ENCODE assay signal across 9 cellular contexts in the genomic region with DNA sequence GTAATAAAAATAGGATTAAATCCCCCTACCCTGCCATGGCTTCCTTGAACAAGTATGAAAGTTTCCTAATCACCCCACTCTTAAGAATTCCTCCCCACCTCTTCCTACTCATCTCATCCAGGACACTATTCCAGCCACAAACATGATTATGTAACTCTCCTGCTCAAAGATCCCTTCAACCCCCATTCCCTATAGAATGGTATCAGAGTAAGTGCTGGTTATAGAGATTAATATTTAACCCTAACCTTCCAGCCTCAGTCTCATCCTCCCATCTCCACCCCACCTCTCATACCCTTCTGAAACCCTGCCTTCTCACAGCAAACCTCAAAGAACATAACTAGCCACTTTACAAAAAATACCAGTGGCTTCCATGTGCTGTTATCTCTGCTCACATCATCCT.
A peak's percentile ranks its signal among the peaks of the same experiment; 100 is the strongest.
DNase-seq lines count a peak whose midpoint lies in the region; ATAC-seq and TF ChIP-seq lines count a peak whose summit lies in the region.
"Had no signal": no experiment of that assay in that cellular context is flagged by ENCODE, and none has a peak within 500 bp of the region (broad histone marks: within the 10 kb centered on the region; RNA-seq: fewer than 3 reads in every experiment).

No MANE protein-coding gene starts in this region.

- no peak overlapping the region for H3K4me3 Mint-ChIP-seq in stimulated activated naive B cell treated with anti-CD40 and anti-IgM and Interleukin-4, amounts not matched to agents 10 μg/mL and 1 μg/mL and 100 μg/mL, for 72 hours

- in situ Hi-C loops in G401 (cut with HindIII; ENCODE audit: low sequenced_read_pairs): no loop called here

- H3K4me3 ChIP-seq in fibroblast of villous mesenchyme (ENCODE audit: low read depth, low read length): no peak overlapping the region

- H3K9me3 Mint-ChIP-seq in stimulated activated naive B cell treated with anti-CD40 and anti-IgM and Interleukin-4, amounts not matched to agents 10 μg/mL and 1 μg/mL and 100 μg/mL, for 72 hours: no peaks in the 10 kb centered on the region

- peak; percentile 48 for DNase-seq in fibroblast of villous mesenchyme (ENCODE audit: low read depth)
- DNase-seq in stimulated activated naive B cell treated with anti-CD40 and anti-IgM and Interleukin-4, amounts not matched to agents 10 μg/mL and 1 μg/mL and 100 μg/mL, for 72 hours: no peak
- no peak for DNase-seq in G401 (ENCODE audit: low spot score)
- DNase-seq in NCI-H1694 (lab: John Stamatoyannopoulos, UW): no peak
- DNase-seq: NCI-H524 treated with DMSO at 0.1 percent for 48 hours had no signal

- peaks cover 20 to 30% of the 10 kb centered on the region in 2 donors for H3K4me1 Mint-ChIP-seq in stimulated activated naive B cell treated with anti-CD40 and anti-IgM and Interleukin-4, amounts not matched to agents 10 μg/mL and 1 μg/mL and 100 μg/mL, for 72 hours

- H3K27me3 Mint-ChIP-seq in stimulated activated naive B cell treated with anti-CD40 and anti-IgM and Interleukin-4, amounts not matched to agents 10 μg/mL and 1 μg/mL and 100 μg/mL, for 72 hours: no peaks in the 10 kb centered on the region

- H3K36me3 Mint-ChIP-seq in stimulated activated naive B cell treated with anti-CD40 and anti-IgM and Interleukin-4, amounts not matched to agents 10 μg/mL and 1 μg/mL and 100 μg/mL, for 72 hours: peaks cover 6 to 19% of the 10 kb centered on the region in 2 donors

- ATAC-seq in GM19452 (IDR thresholded peaks at IDR 0.05; ENCODE audit: unreplicated experiment) (peak; percentile 97), HG03520 (IDR thresholded peaks at IDR 0.05; ENCODE audit: unreplicated experiment) (peak; percentile 61), HG02970 (IDR thresholded peaks at IDR 0.05; ENCODE audit: low FRiP score, unreplicated experiment) (no peak), GM21717 (IDR thresholded peaks at IDR 0.05; ENCODE audit: unreplicated experiment) (no peak)
- ATAC-seq in stimulated activated naive B cell treated with anti-CD40 and anti-IgM and Interleukin-4, amounts not matched to agents 10 μg/mL and 1 μg/mL and 100 μg/mL, for 72 hours (replicated peaks): no peak

- peak overlapping the region; percentile 48 for H3K27ac Mint-ChIP-seq in stimulated activated naive B cell treated with anti-CD40 and anti-IgM and Interleukin-4, amounts not matched to agents 10 μg/mL and 1 μg/mL and 100 μg/mL, for 72 hours

- TF ChIP-seq CTCF in fibroblast of villous mesenchyme (IDR thresholded peaks at IDR 0.05; ENCODE audit: insufficient read depth, low read depth, low read length): no peak

Comparison
In these comparisons a context has a peak if more than half of its experiments do, and no peak if none do; other contexts are left out.
1. ATAC-seq: peak in GM19452 (single experiment) and HG03520 (single experiment); none in stimulated activated naive B cell treated with anti-CD40 and anti-IgM and Interleukin-4, amounts not matched to agents 10 μg/mL and 1 μg/mL and 100 μg/mL, for 72 hours (0 of 2), HG02970 (single experiment) and GM21717 (single experiment).